ENCODE assay signal across 10 cellular contexts in the genomic region with DNA sequence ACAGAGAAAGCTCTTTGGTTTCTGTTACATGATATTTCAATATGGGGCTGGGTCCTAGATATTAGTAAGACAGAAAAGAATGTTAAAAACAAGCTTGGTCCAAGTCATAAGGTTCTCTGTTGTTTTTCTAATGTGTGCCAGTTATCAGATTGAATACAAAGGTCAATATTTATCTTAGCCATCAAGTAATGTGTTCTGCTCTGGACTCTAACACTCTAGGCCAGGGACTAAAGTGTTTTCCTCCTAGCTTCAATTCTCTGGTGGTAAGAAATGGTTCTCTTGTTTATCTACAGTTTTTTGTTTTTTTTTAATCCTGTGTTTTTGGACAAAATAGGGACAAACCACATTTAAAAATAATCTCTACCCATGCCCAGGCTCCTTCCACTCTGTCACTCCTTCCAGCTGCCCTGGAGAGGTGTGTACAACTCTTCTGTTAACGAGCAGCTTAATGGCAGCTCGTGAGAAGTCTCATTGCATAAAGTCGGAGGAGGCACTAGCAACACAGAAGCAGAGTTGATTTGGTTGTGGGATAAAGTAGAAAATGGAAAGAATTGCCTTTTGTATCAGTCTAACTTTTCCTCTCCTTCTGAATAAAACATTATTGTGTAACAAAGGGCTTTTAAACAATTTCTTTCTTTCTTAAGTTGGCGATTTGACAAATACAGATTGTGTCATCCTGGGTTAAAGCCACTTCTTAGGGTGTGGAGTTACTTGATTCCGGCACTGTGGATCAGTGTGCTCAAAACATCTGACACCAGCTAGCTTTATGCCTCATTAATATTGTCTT. TPM values are rescaled to one million over a fixed set of nuclear protein-coding genes. Genes with fewer than 3 reads are reported as not detected.
A peak's percentile ranks its signal among the peaks of the same experiment; 100 is the strongest.
DNase-seq lines count a peak whose midpoint lies in the region; ATAC-seq and TF ChIP-seq lines count a peak whose summit lies in the region.
"Had no signal": no experiment of that assay in that cellular context is flagged by ENCODE, and none has a peak within 500 bp of the region (broad histone marks: within the 10 kb centered on the region; RNA-seq: fewer than 3 reads in every experiment).

No MANE protein-coding gene starts in this region.

- peak; percentile 16 for DNase-seq in NCI-H1105 treated with DMSO at 0.1 percent for 48 hours (lab: John Stamatoyannopoulos, UW)
- no peak for DNase-seq in NCI-H1105 (lab: John Stamatoyannopoulos, UW)
- peak; percentile 89 for DNase-seq in choroid plexus epithelial cell (ENCODE audit: low read depth)
- DNase-seq in lung (ENCODE audit: low spot score): no peak
- DNase-seq in uterus: no peak
- DNase-seq in iPS-NIHi11 (ENCODE audit: low spot score): no peak
- DNase-seq in foreskin keratinocyte: no peak
- DNase-seq: OCI-M1 had no signal

- intact Hi-C loops in uterus (cut with DNase I; ENCODE audit: low total_unique reads): no loop called here

- H3K4me1 ChIP-seq in lung (ENCODE audit: control insufficient read depth in 2 of 2, insufficient read depth in 2 of 2, low read length in 2 of 2) (peaks cover 0 to 8% of the 10 kb centered on the region in 2 donors), uterus (no peaks in the 10 kb centered on the region), foreskin keratinocyte (peaks cover 4% of the 10 kb centered on the region)

- no peaks in the 10 kb centered on the region for H3K27me3 ChIP-seq in lung (ENCODE audit: control insufficient read depth, insufficient read depth)
- H3K27me3 ChIP-seq in uterus: no peaks in the 10 kb centered on the region
- H3K27me3 ChIP-seq in foreskin keratinocyte: no peaks in the 10 kb centered on the region

- H3K36me3 ChIP-seq in lung (ENCODE audit: control insufficient read depth in 2 of 2, insufficient read depth in 2 of 2, low read length in 2 of 2): no peaks in the 10 kb centered on the region
- no peaks in the 10 kb centered on the region for H3K36me3 ChIP-seq in uterus

- peak; percentile 49 for ATAC-seq in lung (ENCODE audit: insufficient read depth, low FRiP score)
- ATAC-seq in foreskin keratinocyte: no peak
- ATAC-seq in HG03571 (IDR thresholded peaks at IDR 0.05; ENCODE audit: unreplicated experiment): no peak
- ATAC-seq: activated naive CD4-positive, alpha-beta T cell treated with anti-CD3 and anti-CD28 coated beads, Interleukin-2, amount 50 U/mL, for 72 hours had no signal

- TF ChIP-seq POLR2A in uterus (IDR thresholded peaks at IDR 0.05): no peak

- 55 to 56% methylated on average over 5 of the region's 5 CpGs for WGBS in lung, 2 donors

- H3K27ac ChIP-seq in lung (ENCODE audit: low read depth in 1 of 2, low read length in 1 of 2): peak overlapping the region; percentile 37 to 82
- H3K27ac ChIP-seq in uterus: peak overlapping the region; percentile 9 to 24
- no peak overlapping the region for H3K27ac ChIP-seq in foreskin keratinocyte

- no peak for TF ChIP-seq CTCF in choroid plexus epithelial cell (conservative IDR thresholded peaks at IDR 0.05; ENCODE audit: low read depth, low read length)
- no peak for TF ChIP-seq CTCF in lung (IDR thresholded peaks at IDR 0.05; ENCODE audit: control extremely low read depth, extremely low read depth)
- no peak for TF ChIP-seq CTCF in uterus (IDR thresholded peaks at IDR 0.05)
- TF ChIP-seq CTCF in foreskin keratinocyte (conservative IDR thresholded peaks at IDR 0.05): no peak

- no peak overlapping the region for H3K4me3 ChIP-seq in choroid plexus epithelial cell (ENCODE audit: low read depth, low read length)
- no peak overlapping the region for H3K4me3 ChIP-seq in lung
- H3K4me3 ChIP-seq in uterus: no peak overlapping the region

- H3K9me3 ChIP-seq in lung (ENCODE audit: control insufficient read depth in 2 of 2, insufficient read depth in 1 of 2, low read length in 1 of 2): peaks cover 0 to 3% of the 10 kb centered on the region in 2 donors
- no peaks in the 10 kb centered on the region for H3K9me3 ChIP-seq in uterus

RNA-seq across cellular contexts. Expression of a gene that starts 8.0 kb away (rescaled TPM):
- total RNA-seq in lung (10 to 100 TPM; 73.2 to 96.4 TPM), uterus (10 to 100 TPM in 3 of 4 donors, 1 to 10 TPM in 1; 5.6 to 64.7 (median 32.8) TPM), foreskin keratinocyte (15.2 and 23.2 TPM in 2 replicates)
- polyA plus RNA-seq in lung (10 to 100 TPM; 11.2 to 25.3 TPM), foreskin keratinocyte (5.8 and 6.4 TPM in 2 replicates)

Comparison
In these comparisons a context has a peak if more than half of its experiments do, and no peak if none do; other contexts are left out.
1. DNase-seq: peak in NCI-H1105 treated with DMSO at 0.1 percent for 48 hours (single experiment) and choroid plexus epithelial cell (single experiment); none in NCI-H1105 (single experiment), lung (single experiment), uterus (0 of 2), iPS-NIHi11 (single experiment) and foreskin keratinocyte (0 of 2).